ENCODE assay signal across 19 cellular contexts in genomic region chr6:64254558-64254957, GRCh38.
A peak's percentile ranks its signal among the peaks of the same experiment; 100 is the strongest.
DNase-seq lines count a peak whose midpoint lies in the region; ATAC-seq, FAIRE-seq and TF ChIP-seq lines count a peak whose summit lies in the region.
"Had no signal": no experiment of that assay in that cellular context is flagged by ENCODE, and none has a peak within 500 bp of the region (broad histone marks: within the 10 kb centered on the region; RNA-seq: fewer than 3 reads in every experiment).

No MANE protein-coding gene starts in this region.

- no peaks in the 10 kb centered on the region for H3K4me1 Mint-ChIP-seq in T-cell
- H3K4me1 Mint-ChIP-seq: T-helper 17 cell had no signal

- WGBS in transverse colon (ENCODE audit: low coverage in 1 of 2), 2 donors = 43 to 45% methylated on average over 3 of the region's 3 CpGs

- DNase-seq in NCI-H2081 (lab: John Stamatoyannopoulos, UW) (peak; percentile 32 to 59), NCI-H2081 treated with DMSO at 0.1 percent for 48 hours (lab: John Stamatoyannopoulos, UW) (no peak), GM12891 (ENCODE audit: insufficient read length, low spot score) (no peak), NCI-H748 (lab: John Stamatoyannopoulos, UW; ENCODE audit: unreplicated experiment) (peak; percentile 71), endothelial cell of umbilical vein (ENCODE audit: low read depth, low spot score) (peak; percentile 32), T-cell (no peak), transverse colon (no peak), SK-N-DZ (ENCODE audit: low spot score) (no peak)
- DNase-seq: C1 segment of cervical spinal cord, DMS79 treated with DMSO at 0.1 percent for 48 hours, GM23248, HFFc6, KBM-7, NCI-H1092, NCI-H187 treated with DMSO at 0.1 percent for 48 hours, NCI-H2227 treated with DMSO at 0.1 percent for 48 hours, T-helper 17 cell had no signal

- dilution Hi-C loops in endothelial cell of umbilical vein (cut with MboI; ENCODE audit: extremely low pct_ligation_motif_present, low sequenced_read_pairs) = no loop called here

- H3K27ac Mint-ChIP-seq in T-cell = no peak overlapping the region
- H3K27ac Mint-ChIP-seq: HFFc6, T-helper 17 cell had no signal

- no peaks in the 10 kb centered on the region for H3K79me2 ChIP-seq in endothelial cell of umbilical vein (ENCODE audit: control insufficient read depth, insufficient read depth, low read length)

- peak overlapping the region; percentile 6 for H3K4me2 ChIP-seq in endothelial cell of umbilical vein (ENCODE audit: insufficient read depth, low read length)

- no peaks in the 10 kb centered on the region for H4K20me1 ChIP-seq in endothelial cell of umbilical vein (replicated peaks; ENCODE audit: control insufficient read depth, extremely low read depth, insufficient read depth, low read length)

- TF ChIP-seq CTCF in endothelial cell of umbilical vein (IDR thresholded peaks at IDR 0.05; ENCODE audit: extremely low read depth in 1 of 2, insufficient read depth in 1 of 2, low read depth in 1 of 2, low read length in 2 of 2) (no peak), transverse colon (IDR thresholded peaks at IDR 0.05) (no peak)

- FAIRE-seq in GM12891 (lab: Jason Lieb, UNC) (peak; percentile 68), endothelial cell of umbilical vein (lab: Jason Lieb, UNC) (peak; percentile 26)
- FAIRE-seq: GM19239 had no signal

- ATAC-seq in T-cell (replicated peaks in 1 of 4) = no peak
- ATAC-seq: Right ventricle myocardium inferior, T-helper 17 cell had no signal

- no peak overlapping the region for H3K9ac ChIP-seq in endothelial cell of umbilical vein (replicated peaks; ENCODE audit: extremely low read depth, insufficient read depth, low read length)
- H3K9ac ChIP-seq: GM23248 had no signal

- CTCF ChIA-PET in endothelial cell of umbilical vein (lab: Charles Lee) = no interaction called here
- CTCF ChIA-PET in T-cell (lab: Charles Lee) = no interaction called here

- intact Hi-C loops in endothelial cell of umbilical vein (cut with micrococcal nuclease) = no loop called here
- intact Hi-C loops in transverse colon (cut with DNase I; ENCODE audit: low total_unique reads) = no loop called here

- in situ Hi-C loops in transverse colon (cut with MboI; ENCODE audit: low pct_ligation_motif_present in 1 of 4, low pct_unique_long_range_greater_than_20kb in 1 of 4, low sequenced_read_pairs in 3 of 4) = no loop called here

- TF ChIP-seq POLR2A in GM12891 (IDR thresholded peaks at IDR 0.05; ENCODE audit: low read depth, low read length) (no peak), endothelial cell of umbilical vein (IDR thresholded peaks at IDR 0.05; ENCODE audit: low read depth, low read length) (no peak), transverse colon (IDR thresholded peaks at IDR 0.05) (no peak)

- H3K4me3 ChIP-seq in endothelial cell of umbilical vein (replicated peaks in 1 of 3; ENCODE audit: insufficient read depth in 1 of 3, low read depth in 1 of 3, low read length in 3 of 3) = no peak overlapping the region
- no peak overlapping the region for H3K4me3 ChIP-seq in transverse colon
- H3K4me3 ChIP-seq: GM23248 had no signal

- BruUV-seq in endothelial cell of umbilical vein (replicated peaks; lab: Mats Ljungman, UMichigan) = no TSS peak

- H3K9me1 ChIP-seq in endothelial cell of umbilical vein (replicated peaks; ENCODE audit: control insufficient read depth, extremely low read depth, insufficient read depth, low read length) = no peaks in the 10 kb centered on the region

- no peaks in the 10 kb centered on the region for H3K27me3 ChIP-seq in endothelial cell of umbilical vein (ENCODE audit: control insufficient read depth in 2 of 2, insufficient read depth in 2 of 2, low read length in 2 of 2)
- no peaks in the 10 kb centered on the region for H3K27me3 ChIP-seq in transverse colon

- H3K9me3 Mint-ChIP-seq in T-cell = peaks cover 5 to 22% (median 8%) of the 10 kb centered on the region in 3 donors

- peaks cover 7% of the 10 kb centered on the region for H3K4me1 ChIP-seq in endothelial cell of umbilical vein (ENCODE audit: control insufficient read depth, extremely low read depth, insufficient read depth, low read length)
- no peaks in the 10 kb centered on the region for H3K4me1 ChIP-seq in transverse colon

- H3K27ac ChIP-seq in endothelial cell of umbilical vein (ENCODE audit: insufficient read depth, low read depth, low read length) = peak overlapping the region; percentile 44
- H3K27ac ChIP-seq in transverse colon = no peak overlapping the region
- H3K27ac ChIP-seq: GM23248 had no signal

- POLR2A ChIA-PET in endothelial cell of umbilical vein (lab: Charles Lee) (no interaction called here), T-cell (lab: Charles Lee) (no interaction called here)

- no peak overlapping the region for H3K4me3 Mint-ChIP-seq in T-cell
- H3K4me3 Mint-ChIP-seq: HFFc6, T-helper 17 cell had no signal

- H3K36me3 ChIP-seq in endothelial cell of umbilical vein (ENCODE audit: control insufficient read depth in 2 of 2, extremely low read depth in 1 of 2, insufficient read depth in 2 of 2, low read length in 2 of 2) (no peaks in the 10 kb centered on the region), transverse colon (no peaks in the 10 kb centered on the region)

- no peaks in the 10 kb centered on the region for H3K9me3 ChIP-seq in endothelial cell of umbilical vein (replicated peaks; ENCODE audit: control insufficient read depth, insufficient read depth, low read length)
- H3K9me3 ChIP-seq in transverse colon = no peaks in the 10 kb centered on the region

- peak overlapping the region; percentile 70 for H2AFZ ChIP-seq in endothelial cell of umbilical vein (ENCODE audit: low read depth, low read length)
- H2AFZ ChIP-seq: GM23248 had no signal

- no peaks in the 10 kb centered on the region for H3K36me3 Mint-ChIP-seq in T-cell

- no peaks in the 10 kb centered on the region for H3K27me3 Mint-ChIP-seq in T-cell
- H3K27me3 Mint-ChIP-seq: T-helper 17 cell had no signal

- TF ChIP-seq EP300 in transverse colon (IDR thresholded peaks at IDR 0.05; ENCODE audit: low read depth) = no peak

TF ChIP-seq in GM12891, 5 proteins besides CTCF, POLR2A, EP300 and RAD21:
- TF ChIP-seq TAF1 (IDR thresholded peaks at IDR 0.05; ENCODE audit: low read depth, low read length) (no peak), SPI1 (IDR thresholded peaks at IDR 0.05; ENCODE audit: low read depth, low read length) (no peak), PAX5 (IDR thresholded peaks at IDR 0.05; ENCODE audit: insufficient read depth, low read length, severe bottlenecking) (no peak), POU2F2 (IDR thresholded peaks at IDR 0.05; ENCODE audit: low read depth, low read length) (no peak), POLR2AphosphoS5 (IDR thresholded peaks at IDR 0.05; ENCODE audit: low read depth, low read length) (no peak)

TF ChIP-seq in endothelial cell of umbilical vein, 7 proteins besides CTCF, POLR2A, EP300 and RAD21:
- TF ChIP-seq EZH2 (IDR thresholded peaks at IDR 0.05; ENCODE audit: borderline replicate concordance, low read depth, low read length, severe bottlenecking) = no peak
- TF ChIP-seq JUN (IDR thresholded peaks at IDR 0.05; ENCODE audit: borderline replicate concordance, insufficient read depth, insufficient read length, low read depth) = peak; percentile 27
- peak; percentile 35 for TF ChIP-seq FOS (IDR thresholded peaks at IDR 0.05; ENCODE audit: borderline replicate concordance, insufficient read depth, low read length)
TF ChIP-seq in endothelial cell of umbilical vein: peak in this region for 2.

Comparison
In these comparisons a context has a peak if more than half of its experiments do, and no peak if none do; other contexts are left out.
1. DNase-seq: peak in NCI-H2081 (2 of 2), NCI-H748 (single experiment) and endothelial cell of umbilical vein (single experiment); none in NCI-H2081 treated with DMSO at 0.1 percent for 48 hours (single experiment), GM12891 (single experiment), T-cell (0 of 34), transverse colon (single experiment) and SK-N-DZ (single experiment).